2 cellular contexts compared by ENCODE assay signal in the genomic region with DNA sequence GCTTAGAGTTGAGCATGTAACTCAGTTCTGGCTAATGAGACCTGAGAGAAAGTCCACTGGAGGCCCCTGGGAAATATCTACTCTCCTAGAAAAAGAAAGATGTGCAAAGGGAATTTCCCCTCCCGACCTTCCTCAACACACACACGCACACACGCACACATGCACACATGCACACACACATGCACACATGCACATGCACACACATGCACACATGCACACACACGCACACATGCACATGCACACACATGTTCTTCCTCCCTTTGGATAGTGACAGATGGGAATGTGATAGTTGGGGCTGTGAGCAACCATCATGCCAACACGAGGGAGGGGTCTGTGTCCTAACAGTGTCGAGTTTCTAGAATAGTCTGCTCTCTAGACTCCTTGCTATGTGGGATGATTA.
TF ChIP-seq lines count a peak whose summit lies in the region.

No MANE protein-coding gene starts in this region.

TF ChIP-seq in GM12891, 5 proteins besides CTCF, POLR2A, EP300 and RAD21:
- TF ChIP-seq POU2F2 (IDR thresholded peaks at IDR 0.05; ENCODE audit: low read depth, low read length) (no peak), TAF1 (IDR thresholded peaks at IDR 0.05; ENCODE audit: low read depth, low read length) (no peak), SPI1 (IDR thresholded peaks at IDR 0.05; ENCODE audit: low read depth, low read length) (no peak), PAX5 (IDR thresholded peaks at IDR 0.05; ENCODE audit: insufficient read depth, low read length, severe bottlenecking) (no peak), POLR2AphosphoS5 (IDR thresholded peaks at IDR 0.05; ENCODE audit: low read depth, low read length) (no peak)

TF ChIP-seq in H1, 55 proteins besides CTCF, POLR2A, EP300 and RAD21:
- TF ChIP-seq JUN (IDR thresholded peaks at IDR 0.05; ENCODE audit: low read depth, low read length) (no peak), YY1 (IDR thresholded peaks at IDR 0.05; ENCODE audit: low read depth, low read length) (no peak), SUZ12 (IDR thresholded peaks at IDR 0.05; ENCODE audit: low read length) (no peak), POLR2AphosphoS5 (IDR thresholded peaks at IDR 0.05; ENCODE audit: low read depth, low read length) (no peak), NRF1 (IDR thresholded peaks at IDR 0.05; ENCODE audit: low read depth, low read length) (no peak), HDAC2 (IDR thresholded peaks at IDR 0.05; ENCODE audit: borderline replicate concordance in 1 of 2, low read depth in 2 of 2, low read length in 2 of 2) (no peak), RBBP5 (IDR thresholded peaks at IDR 0.05; ENCODE audit: borderline replicate concordance, low read depth, low read length) (no peak), SP1 (IDR thresholded peaks at IDR 0.05; ENCODE audit: low read depth, low read length) (no peak), HDAC6 (IDR thresholded peaks at IDR 0.05; ENCODE audit: low read depth, low read length) (no peak), EGR1 (IDR thresholded peaks at IDR 0.05; ENCODE audit: borderline replicate concordance, low read depth, low read length) (no peak), CBX8 (IDR thresholded peaks at IDR 0.05; ENCODE audit: borderline replicate concordance, low read depth, low read length) (no peak)
- TF ChIP-seq, protein P1, sequence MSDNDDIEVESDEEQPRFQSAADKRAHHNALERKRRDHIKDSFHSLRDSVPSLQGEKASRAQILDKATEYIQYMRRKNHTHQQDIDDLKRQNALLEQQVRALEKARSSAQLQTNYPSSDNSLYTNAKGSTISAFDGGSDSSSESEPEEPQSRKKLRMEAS (IDR thresholded peaks at IDR 0.05): no peak
- TF ChIP-seq, protein P2, sequence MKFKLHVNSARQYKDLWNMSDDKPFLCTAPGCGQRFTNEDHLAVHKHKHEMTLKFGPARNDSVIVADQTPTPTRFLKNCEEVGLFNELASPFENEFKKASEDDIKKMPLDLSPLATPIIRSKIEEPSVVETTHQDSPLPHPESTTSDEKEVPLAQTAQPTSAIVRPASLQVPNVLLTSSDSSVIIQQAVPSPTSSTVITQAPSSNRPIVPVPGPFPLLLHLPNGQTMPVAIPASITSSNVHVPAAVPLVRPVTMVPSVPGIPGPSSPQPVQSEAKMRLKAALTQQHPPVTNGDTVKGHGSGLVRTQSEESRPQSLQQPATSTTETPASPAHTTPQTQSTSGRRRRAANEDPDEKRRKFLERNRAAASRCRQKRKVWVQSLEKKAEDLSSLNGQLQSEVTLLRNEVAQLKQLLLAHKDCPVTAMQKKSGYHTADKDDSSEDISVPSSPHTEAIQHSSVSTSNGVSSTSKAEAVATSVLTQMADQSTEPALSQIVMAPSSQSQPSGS (IDR thresholded peaks at IDR 0.05; ENCODE audit: low read length): no peak
